In the genomic region with DNA sequence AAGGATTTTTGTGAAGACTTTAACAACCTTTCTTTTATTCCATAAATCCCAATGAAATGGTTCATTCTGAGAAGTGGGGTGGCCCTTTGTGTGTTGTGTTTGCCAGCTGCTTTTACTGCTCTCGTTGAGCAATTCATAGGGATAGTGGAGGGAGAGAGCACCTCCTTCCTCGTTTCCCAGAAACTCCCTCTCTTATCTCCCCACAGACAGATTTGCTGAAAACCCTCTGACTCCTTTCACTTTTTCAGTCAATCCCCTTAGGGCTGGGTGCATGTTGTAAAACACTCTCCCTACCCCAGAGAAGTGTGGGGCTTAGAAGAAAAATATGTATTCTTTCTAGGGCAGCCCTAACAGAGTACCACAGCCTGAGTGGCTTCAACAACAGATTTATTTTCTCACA, we compare ENCODE assay signal across 33 cellular contexts.
"Had no signal": no experiment of that assay in that cellular context is flagged by ENCODE, and none has a peak within 500 bp of the region (broad histone marks: within the 10 kb centered on the region; RNA-seq: fewer than 3 reads in every experiment).

No MANE protein-coding gene starts in this region.

- FAIRE-seq: bronchial epithelial cell, TTC549 had no signal

- H3K36me3 ChIP-seq: ascending aorta, cardiac muscle cell, WERI-Rb-1 had no signal

- H3K4me1 ChIP-seq: ascending aorta had no signal

- H3K9me3 ChIP-seq: ascending aorta had no signal

- DNase-seq: activated CD4-positive, alpha-beta memory T cell treated with anti-CD3 and anti-CD28 coated beads, Interleukin-2, amount 10 ng/mL, durations not matched to agents 7 days and 5 days; activated CD4-positive, alpha-beta T cell treated with anti-CD3 and anti-CD28 coated beads for 1 hour; activated CD4-positive, alpha-beta T cell treated with anti-CD3 and anti-CD28 coated beads for 36 hours; activated CD4-positive, alpha-beta T cell treated with anti-CD3 and anti-CD28 coated beads for 48 hours; activated CD4-positive, alpha-beta T cell treated with anti-CD3 and anti-CD28 coated beads, Interleukin-2, amount 10 ng/mL, durations not matched to agents 7 days and 5 days; activated CD4-positive, alpha-beta T cell treated with anti-CD3 and anti-CD28 coated beads, Interleukin-2, amount 50 U/mL, for 48 hours; activated CD4-positive, CD25-positive, alpha-beta regulatory T cell; activated CD8-positive, alpha-beta memory T cell treated with anti-CD3 and anti-CD28 coated beads for 24 hours; activated CD8-positive, alpha-beta memory T cell treated with anti-CD3 and anti-CD28 coated beads, Interleukin-2, amount 10 ng/mL, durations not matched to agents 7 days and 5 days; activated CD8-positive, alpha-beta memory T cell treated with anti-CD3 and anti-CD28 coated beads, Interleukin-2, amount 50 U/mL, for 48 hours; activated CD8-positive, alpha-beta T cell treated with anti-CD3 and anti-CD28 coated beads, Interleukin-2, amount 10 ng/mL, durations not matched to agents 7 days and 5 days; activated effector memory CD4-positive, alpha-beta T cell treated with Interleukin-2 at 50 U/mL for 16 hours; activated gamma-delta T cell; activated naive CD4-positive, alpha-beta T cell treated with anti-CD3 and anti-CD28 coated beads, Interleukin-2, amount 10 ng/mL, durations not matched to agents 7 days and 5 days; activated naive CD4-positive, alpha-beta T cell treated with Interleukin-2 at 50 U/mL for 16 hours; activated naive CD8-positive, alpha-beta T cell treated with anti-CD3 and anti-CD28 coated beads, Interleukin-2, amount 10 ng/mL, durations not matched to agents 7 days and 5 days; activated naive CD8-positive, alpha-beta T cell treated with anti-CD3 and anti-CD28 coated beads, Interleukin-2, amount 50 U/mL, for 24 hours; activated T-cell treated with anti-CD3 and anti-CD28 coated beads, Interleukin-2, amount 50 U/mL, for 24 hours; activated T-cell treated with anti-CD3 and anti-CD28 coated beads, Interleukin-2, amount 50 U/mL, for 48 hours; amygdala; anterior cingulate cortex; central memory CD4-positive, alpha-beta T cell; SW 1271; T-helper 1 cell; T-helper 2 cell; T-helper 9 cell; WERI-Rb-1 had no signal

- H3K4me3 ChIP-seq: ascending aorta, cardiac muscle cell had no signal

- H3K27ac ChIP-seq: ascending aorta, cardiac muscle cell, WERI-Rb-1 had no signal

- ATAC-seq: activated CD4-positive, alpha-beta T cell treated with anti-CD3 and anti-CD28 coated beads for 36 hours; activated CD4-positive, CD25-positive, alpha-beta regulatory T cell treated with anti-CD3 and anti-CD28 coated beads, Interleukin-2, amount 50 U/mL, for 24 hours; activated CD8-positive, alpha-beta memory T cell treated with anti-CD3 and anti-CD28 coated beads, Interleukin-2, amount 10 ng/mL, durations not matched to agents 7 days and 5 days; activated CD8-positive, alpha-beta T cell treated with anti-CD3 and anti-CD28 coated beads, Interleukin-2, amount 10 ng/mL, durations not matched to agents 7 days and 5 days; activated naive CD8-positive, alpha-beta T cell treated with anti-CD3 and anti-CD28 coated beads, Interleukin-2, amount 50 U/mL, for 24 hours; WTC11 had no signal

- H3K27me3 ChIP-seq: ascending aorta had no signal
